Comparison of ENCODE assay signal across 1 cellular context in the genomic region with DNA sequence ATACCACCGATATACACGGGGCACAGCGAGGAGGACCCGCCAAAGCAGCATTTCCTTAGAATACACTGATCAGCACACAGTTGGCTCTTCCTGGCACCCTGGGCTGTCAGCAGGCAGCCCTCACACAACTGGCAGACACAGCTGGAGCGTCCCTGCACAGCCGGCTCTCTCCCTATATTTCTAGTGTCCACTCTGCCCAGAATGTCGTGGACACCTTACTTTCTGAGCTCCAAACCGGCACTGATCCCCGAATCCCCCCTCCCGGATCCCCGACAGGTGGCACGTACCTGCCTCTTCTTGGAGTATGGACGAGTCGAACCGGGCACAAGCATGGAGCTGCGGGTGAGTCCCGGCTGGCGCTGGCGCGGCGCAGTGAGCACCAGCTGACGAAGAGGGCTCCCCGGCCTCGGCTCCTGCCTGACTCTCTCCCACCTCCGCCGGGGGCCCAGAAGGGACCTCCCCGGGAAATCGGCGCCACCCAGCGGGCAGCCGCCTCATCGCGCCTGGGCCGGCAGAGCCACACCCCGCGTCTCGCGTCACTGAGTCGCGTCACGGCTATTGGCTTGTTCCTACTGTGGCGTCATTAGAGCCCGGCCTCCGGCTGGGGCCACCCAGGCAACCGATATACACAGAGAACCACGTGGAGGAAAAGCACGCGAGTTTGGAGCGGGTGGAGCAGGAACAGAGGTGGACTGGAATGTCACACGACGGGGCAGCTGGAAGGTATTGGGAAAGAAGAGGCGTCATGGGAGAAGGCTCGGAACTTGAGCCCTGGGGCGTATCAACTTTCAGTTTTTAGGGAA.
TF ChIP-seq lines count a peak whose summit lies in the region.

A gene with protein sequence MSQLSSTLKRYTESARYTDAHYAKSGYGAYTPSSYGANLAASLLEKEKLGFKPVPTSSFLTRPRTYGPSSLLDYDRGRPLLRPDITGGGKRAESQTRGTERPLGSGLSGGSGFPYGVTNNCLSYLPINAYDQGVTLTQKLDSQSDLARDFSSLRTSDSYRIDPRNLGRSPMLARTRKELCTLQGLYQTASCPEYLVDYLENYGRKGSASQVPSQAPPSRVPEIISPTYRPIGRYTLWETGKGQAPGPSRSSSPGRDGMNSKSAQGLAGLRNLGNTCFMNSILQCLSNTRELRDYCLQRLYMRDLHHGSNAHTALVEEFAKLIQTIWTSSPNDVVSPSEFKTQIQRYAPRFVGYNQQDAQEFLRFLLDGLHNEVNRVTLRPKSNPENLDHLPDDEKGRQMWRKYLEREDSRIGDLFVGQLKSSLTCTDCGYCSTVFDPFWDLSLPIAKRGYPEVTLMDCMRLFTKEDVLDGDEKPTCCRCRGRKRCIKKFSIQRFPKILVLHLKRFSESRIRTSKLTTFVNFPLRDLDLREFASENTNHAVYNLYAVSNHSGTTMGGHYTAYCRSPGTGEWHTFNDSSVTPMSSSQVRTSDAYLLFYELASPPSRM (minus strand): TSS at position 505 of the 803 bp plus-strand sequence. CDS start 8,210 bp downstream, outside the sequence.

TF ChIP-seq in HEK293, 187 proteins besides CTCF, POLR2A, EP300 and RAD21 (continued from another document and continues in another):
- TF ChIP-seq, protein P1, sequence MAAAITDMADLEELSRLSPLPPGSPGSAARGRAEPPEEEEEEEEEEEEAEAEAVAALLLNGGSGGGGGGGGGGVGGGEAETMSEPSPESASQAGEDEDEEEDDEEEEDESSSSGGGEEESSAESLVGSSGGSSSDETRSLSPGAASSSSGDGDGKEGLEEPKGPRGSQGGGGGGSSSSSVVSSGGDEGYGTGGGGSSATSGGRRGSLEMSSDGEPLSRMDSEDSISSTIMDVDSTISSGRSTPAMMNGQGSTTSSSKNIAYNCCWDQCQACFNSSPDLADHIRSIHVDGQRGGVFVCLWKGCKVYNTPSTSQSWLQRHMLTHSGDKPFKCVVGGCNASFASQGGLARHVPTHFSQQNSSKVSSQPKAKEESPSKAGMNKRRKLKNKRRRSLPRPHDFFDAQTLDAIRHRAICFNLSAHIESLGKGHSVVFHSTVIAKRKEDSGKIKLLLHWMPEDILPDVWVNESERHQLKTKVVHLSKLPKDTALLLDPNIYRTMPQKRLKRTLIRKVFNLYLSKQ (tag by site-specific recombination; IDR thresholded peaks at IDR 0.05; ENCODE audit: borderline replicate concordance): no peak
- TF ChIP-seq ZSCAN30 (tag by site-specific recombination; IDR thresholded peaks at IDR 0.05) (no peak), ZBTB48 (tag by site-specific recombination; IDR thresholded peaks at IDR 0.05) (peak; percentile 40; the same call in 1 of the 2 replicates), ZNF529 (tag by site-specific recombination; IDR thresholded peaks at IDR 0.05; ENCODE audit: insufficient replicate concordance) (no peak), ZNF423 (tag by site-specific recombination; IDR thresholded peaks at IDR 0.05) (peak; percentile 86), ZFHX2 (tag by site-specific recombination; conservative IDR thresholded peaks at IDR 0.05) (0 out of 2 replicates have a peak, but pooled peaks have one; percentile 20), MEIS1 (CRISPR knock-in tag; IDR thresholded peaks at IDR 0.05; ENCODE audit: borderline replicate concordance) (no peak), KLF9 (tag by site-specific recombination; IDR thresholded peaks at IDR 0.05; ENCODE audit: low read depth) (peak; percentile 53; the same call in 1 of the 2 replicates), KLF8 (tag by site-specific recombination; IDR thresholded peaks at IDR 0.05) (peak; percentile 71), KLF1 (tag by site-specific recombination; IDR thresholded peaks at IDR 0.05) (peak; percentile 61), ZNF174 (tag by site-specific recombination; IDR thresholded peaks at IDR 0.05) (no peak), ZBTB20 (tag by site-specific recombination; IDR thresholded peaks at IDR 0.05) (peak; percentile 97), HOXD13 (CRISPR knock-in tag; IDR thresholded peaks at IDR 0.05; ENCODE audit: borderline replicate concordance) (no peak), ZNF76 (tag by site-specific recombination; IDR thresholded peaks at IDR 0.05; ENCODE audit: borderline replicate concordance, low read depth) (no peak), SP7 (tag by site-specific recombination; IDR thresholded peaks at IDR 0.05) (peak; percentile 36; the same call in 1 of the 2 replicates), SP2 (tag by site-specific recombination; IDR thresholded peaks at IDR 0.05) (peak; percentile 69), ZNF292 (tag by site-specific recombination; IDR thresholded peaks at IDR 0.05; ENCODE audit: borderline replicate concordance, low read depth) (no peak), ZBTB8A (tag by site-specific recombination; IDR thresholded peaks at IDR 0.05) (0 out of 2 replicates have a peak, but pooled peaks have one; percentile 33), ZNF184 (tag by site-specific recombination; IDR thresholded peaks at IDR 0.05) (no peak), MYNN (tag by site-specific recombination; IDR thresholded peaks at IDR 0.05; ENCODE audit: borderline replicate concordance) (no peak), ZNF670 (tag by site-specific recombination; IDR thresholded peaks at IDR 0.05; ENCODE audit: low read depth) (no peak), ZNF791 (tag by site-specific recombination; IDR thresholded peaks at IDR 0.05) (no peak), ZEB2 (tag by site-specific recombination; IDR thresholded peaks at IDR 0.05) (peak; percentile 51; the same call in 1 of the 2 replicates), ZBTB17 (tag by site-specific recombination; IDR thresholded peaks at IDR 0.05) (peak; percentile 60), GLIS1 (tag by site-specific recombination; IDR thresholded peaks at IDR 0.05) (peak; percentile 86), ZNF768 (tag by site-specific recombination; IDR thresholded peaks at IDR 0.05) (no peak), ZNF658 (tag by site-specific recombination; IDR thresholded peaks at IDR 0.05) (no peak), ZNF837 (tag by site-specific recombination; IDR thresholded peaks at IDR 0.05) (no peak)
- TF ChIP-seq, protein P2, sequence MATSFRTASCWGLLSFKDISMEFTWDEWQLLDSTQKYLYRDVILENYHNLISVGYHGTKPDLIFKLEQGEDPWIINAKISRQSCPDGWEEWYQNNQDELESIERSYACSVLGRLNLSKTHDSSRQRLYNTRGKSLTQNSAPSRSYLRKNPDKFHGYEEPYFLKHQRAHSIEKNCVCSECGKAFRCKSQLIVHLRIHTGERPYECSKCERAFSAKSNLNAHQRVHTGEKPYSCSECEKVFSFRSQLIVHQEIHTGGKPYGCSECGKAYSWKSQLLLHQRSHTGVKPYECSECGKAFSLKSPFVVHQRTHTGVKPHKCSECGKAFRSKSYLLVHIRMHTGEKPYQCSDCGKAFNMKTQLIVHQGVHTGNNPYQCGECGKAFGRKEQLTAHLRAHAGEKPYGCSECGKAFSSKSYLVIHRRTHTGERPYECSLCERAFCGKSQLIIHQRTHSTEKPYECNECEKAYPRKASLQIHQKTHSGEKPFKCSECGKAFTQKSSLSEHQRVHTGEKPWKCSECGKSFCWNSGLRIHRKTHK (tag by site-specific recombination; IDR thresholded peaks at IDR 0.05): no peak
- TF ChIP-seq, protein P3, sequence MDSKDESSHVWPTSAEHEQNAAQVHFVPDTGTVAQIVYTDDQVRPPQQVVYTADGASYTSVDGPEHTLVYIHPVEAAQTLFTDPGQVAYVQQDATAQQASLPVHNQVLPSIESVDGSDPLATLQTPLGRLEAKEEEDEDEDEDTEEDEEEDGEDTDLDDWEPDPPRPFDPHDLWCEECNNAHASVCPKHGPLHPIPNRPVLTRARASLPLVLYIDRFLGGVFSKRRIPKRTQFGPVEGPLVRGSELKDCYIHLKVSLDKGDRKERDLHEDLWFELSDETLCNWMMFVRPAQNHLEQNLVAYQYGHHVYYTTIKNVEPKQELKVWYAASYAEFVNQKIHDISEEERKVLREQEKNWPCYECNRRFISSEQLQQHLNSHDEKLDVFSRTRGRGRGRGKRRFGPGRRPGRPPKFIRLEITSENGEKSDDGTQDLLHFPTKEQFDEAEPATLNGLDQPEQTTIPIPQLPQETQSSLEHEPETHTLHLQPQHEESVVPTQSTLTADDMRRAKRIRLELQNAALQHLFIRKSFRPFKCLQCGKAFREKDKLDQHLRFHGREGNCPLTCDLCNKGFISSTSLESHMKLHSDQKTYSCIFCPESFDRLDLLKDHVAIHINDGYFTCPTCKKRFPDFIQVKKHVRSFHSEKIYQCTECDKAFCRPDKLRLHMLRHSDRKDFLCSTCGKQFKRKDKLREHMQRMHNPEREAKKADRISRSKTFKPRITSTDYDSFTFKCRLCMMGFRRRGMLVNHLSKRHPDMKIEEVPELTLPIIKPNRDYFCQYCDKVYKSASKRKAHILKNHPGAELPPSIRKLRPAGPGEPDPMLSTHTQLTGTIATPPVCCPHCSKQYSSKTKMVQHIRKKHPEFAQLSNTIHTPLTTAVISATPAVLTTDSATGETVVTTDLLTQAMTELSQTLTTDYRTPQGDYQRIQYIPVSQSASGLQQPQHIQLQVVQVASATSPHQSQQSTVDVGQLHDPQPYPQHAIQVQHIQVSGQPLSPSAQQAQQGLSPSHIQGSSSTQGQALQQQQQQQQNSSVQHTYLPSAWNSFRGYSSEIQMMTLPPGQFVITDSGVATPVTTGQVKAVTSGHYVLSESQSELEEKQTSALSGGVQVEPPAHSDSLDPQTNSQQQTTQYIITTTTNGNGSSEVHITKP (tag by site-specific recombination; IDR thresholded peaks at IDR 0.05): peak; percentile 72; the same call in 1 of the 2 replicates
- TF ChIP-seq, protein P4, sequence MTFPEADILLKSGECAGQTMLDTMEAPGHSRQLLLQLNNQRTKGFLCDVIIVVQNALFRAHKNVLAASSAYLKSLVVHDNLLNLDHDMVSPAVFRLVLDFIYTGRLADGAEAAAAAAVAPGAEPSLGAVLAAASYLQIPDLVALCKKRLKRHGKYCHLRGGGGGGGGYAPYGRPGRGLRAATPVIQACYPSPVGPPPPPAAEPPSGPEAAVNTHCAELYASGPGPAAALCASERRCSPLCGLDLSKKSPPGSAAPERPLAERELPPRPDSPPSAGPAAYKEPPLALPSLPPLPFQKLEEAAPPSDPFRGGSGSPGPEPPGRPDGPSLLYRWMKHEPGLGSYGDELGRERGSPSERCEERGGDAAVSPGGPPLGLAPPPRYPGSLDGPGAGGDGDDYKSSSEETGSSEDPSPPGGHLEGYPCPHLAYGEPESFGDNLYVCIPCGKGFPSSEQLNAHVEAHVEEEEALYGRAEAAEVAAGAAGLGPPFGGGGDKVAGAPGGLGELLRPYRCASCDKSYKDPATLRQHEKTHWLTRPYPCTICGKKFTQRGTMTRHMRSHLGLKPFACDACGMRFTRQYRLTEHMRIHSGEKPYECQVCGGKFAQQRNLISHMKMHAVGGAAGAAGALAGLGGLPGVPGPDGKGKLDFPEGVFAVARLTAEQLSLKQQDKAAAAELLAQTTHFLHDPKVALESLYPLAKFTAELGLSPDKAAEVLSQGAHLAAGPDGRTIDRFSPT (tag by site-specific recombination; IDR thresholded peaks at IDR 0.05): peak; percentile 39; the same call in 1 of the 2 replicates
- TF ChIP-seq, protein P5, sequence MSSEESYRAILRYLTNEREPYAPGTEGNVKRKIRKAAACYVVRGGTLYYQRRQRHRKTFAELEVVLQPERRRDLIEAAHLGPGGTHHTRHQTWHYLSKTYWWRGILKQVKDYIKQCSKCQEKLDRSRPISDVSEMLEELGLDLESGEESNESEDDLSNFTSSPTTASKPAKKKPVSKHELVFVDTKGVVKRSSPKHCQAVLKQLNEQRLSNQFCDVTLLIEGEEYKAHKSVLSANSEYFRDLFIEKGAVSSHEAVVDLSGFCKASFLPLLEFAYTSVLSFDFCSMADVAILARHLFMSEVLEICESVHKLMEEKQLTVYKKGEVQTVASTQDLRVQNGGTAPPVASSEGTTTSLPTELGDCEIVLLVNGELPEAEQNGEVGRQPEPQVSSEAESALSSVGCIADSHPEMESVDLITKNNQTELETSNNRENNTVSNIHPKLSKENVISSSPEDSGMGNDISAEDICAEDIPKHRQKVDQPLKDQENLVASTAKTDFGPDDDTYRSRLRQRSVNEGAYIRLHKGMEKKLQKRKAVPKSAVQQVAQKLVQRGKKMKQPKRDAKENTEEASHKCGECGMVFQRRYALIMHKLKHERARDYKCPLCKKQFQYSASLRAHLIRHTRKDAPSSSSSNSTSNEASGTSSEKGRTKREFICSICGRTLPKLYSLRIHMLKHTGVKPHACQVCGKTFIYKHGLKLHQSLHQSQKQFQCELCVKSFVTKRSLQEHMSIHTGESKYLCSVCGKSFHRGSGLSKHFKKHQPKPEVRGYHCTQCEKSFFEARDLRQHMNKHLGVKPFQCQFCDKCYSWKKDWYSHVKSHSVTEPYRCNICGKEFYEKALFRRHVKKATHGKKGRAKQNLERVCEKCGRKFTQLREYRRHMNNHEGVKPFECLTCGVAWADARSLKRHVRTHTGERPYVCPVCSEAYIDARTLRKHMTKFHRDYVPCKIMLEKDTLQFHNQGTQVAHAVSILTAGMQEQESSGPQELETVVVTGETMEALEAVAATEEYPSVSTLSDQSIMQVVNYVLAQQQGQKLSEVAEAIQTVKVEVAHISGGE (tag by site-specific recombination; conservative IDR thresholded peaks at IDR 0.05; ENCODE audit: low read depth): no peak
- TF ChIP-seq, protein P6, sequence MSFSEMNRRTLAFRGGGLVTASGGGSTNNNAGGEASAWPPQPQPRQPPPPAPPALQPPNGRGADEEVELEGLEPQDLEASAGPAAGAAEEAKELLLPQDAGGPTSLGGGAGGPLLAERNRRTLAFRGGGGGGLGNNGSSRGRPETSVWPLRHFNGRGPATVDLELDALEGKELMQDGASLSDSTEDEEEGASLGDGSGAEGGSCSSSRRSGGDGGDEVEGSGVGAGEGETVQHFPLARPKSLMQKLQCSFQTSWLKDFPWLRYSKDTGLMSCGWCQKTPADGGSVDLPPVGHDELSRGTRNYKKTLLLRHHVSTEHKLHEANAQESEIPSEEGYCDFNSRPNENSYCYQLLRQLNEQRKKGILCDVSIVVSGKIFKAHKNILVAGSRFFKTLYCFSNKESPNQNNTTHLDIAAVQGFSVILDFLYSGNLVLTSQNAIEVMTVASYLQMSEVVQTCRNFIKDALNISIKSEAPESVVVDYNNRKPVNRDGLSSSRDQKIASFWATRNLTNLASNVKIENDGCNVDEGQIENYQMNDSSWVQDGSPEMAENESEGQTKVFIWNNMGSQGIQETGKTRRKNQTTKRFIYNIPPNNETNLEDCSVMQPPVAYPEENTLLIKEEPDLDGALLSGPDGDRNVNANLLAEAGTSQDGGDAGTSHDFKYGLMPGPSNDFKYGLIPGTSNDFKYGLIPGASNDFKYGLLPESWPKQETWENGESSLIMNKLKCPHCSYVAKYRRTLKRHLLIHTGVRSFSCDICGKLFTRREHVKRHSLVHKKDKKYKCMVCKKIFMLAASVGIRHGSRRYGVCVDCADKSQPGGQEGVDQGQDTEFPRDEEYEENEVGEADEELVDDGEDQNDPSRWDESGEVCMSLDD (tag by site-specific recombination; IDR thresholded peaks at IDR 0.05): peak; percentile 85
- TF ChIP-seq, protein P7, sequence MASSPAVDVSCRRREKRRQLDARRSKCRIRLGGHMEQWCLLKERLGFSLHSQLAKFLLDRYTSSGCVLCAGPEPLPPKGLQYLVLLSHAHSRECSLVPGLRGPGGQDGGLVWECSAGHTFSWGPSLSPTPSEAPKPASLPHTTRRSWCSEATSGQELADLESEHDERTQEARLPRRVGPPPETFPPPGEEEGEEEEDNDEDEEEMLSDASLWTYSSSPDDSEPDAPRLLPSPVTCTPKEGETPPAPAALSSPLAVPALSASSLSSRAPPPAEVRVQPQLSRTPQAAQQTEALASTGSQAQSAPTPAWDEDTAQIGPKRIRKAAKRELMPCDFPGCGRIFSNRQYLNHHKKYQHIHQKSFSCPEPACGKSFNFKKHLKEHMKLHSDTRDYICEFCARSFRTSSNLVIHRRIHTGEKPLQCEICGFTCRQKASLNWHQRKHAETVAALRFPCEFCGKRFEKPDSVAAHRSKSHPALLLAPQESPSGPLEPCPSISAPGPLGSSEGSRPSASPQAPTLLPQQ (tag by site-specific recombination; IDR thresholded peaks at IDR 0.05): peak; percentile 92
